17 cellular contexts compared by ENCODE assay signal in genomic region chr5:61755726-61756125, GRCh38.
DNase-seq lines count a peak whose midpoint lies in the region; ATAC-seq and TF ChIP-seq lines count a peak whose summit lies in the region.
"Had no signal": no experiment of that assay in that cellular context is flagged by ENCODE, and none has a peak within 500 bp of the region (broad histone marks: within the 10 kb centered on the region; RNA-seq: fewer than 3 reads in every experiment).

No MANE protein-coding gene starts in this region.

- H3K9me3 Mint-ChIP-seq in GM23338: peaks cover 2% of the 10 kb centered on the region; the same call in 2 of the 3 replicates

- TF ChIP-seq EP300 in neural cell (conservative IDR thresholded peaks at IDR 0.05; ENCODE audit: poor library complexity, severe bottlenecking): no peak

- no peaks in the 10 kb centered on the region for H3K36me3 ChIP-seq in GM23338 (ENCODE audit: insufficient read depth)
- H3K36me3 ChIP-seq in WERI-Rb-1: no peaks in the 10 kb centered on the region
- no peaks in the 10 kb centered on the region for H3K36me3 ChIP-seq in neural cell (ENCODE audit: insufficient read depth, low read length)
- H3K36me3 ChIP-seq: BE2C had no signal

- H3K36me3 Mint-ChIP-seq in GM23338 (ENCODE audit: low read depth): peaks cover 1% of the 10 kb centered on the region; the same call in 1 of the 3 replicates
- H3K36me3 Mint-ChIP-seq: CD4-positive, CD25-positive, alpha-beta regulatory T cell; CD8-positive, alpha-beta memory T cell had no signal

- H3K27me3 Mint-ChIP-seq in GM23338 (ENCODE audit: insufficient read depth, low read depth, poor library complexity): peaks cover 2% of the 10 kb centered on the region
- H3K27me3 Mint-ChIP-seq: CD4-positive, CD25-positive, alpha-beta regulatory T cell had no signal

- H3K4me1 ChIP-seq in GM23338 (ENCODE audit: insufficient read depth): peaks cover 12% of the 10 kb centered on the region; the same call in 1 of the 2 replicates
- H3K4me1 ChIP-seq: BE2C had no signal

- ATAC-seq in GM23338: no peak
- ATAC-seq in HG02884 (IDR thresholded peaks at IDR 0.05; ENCODE audit: unreplicated experiment): no peak

- H3K27me3 ChIP-seq in GM23338 (ENCODE audit: insufficient read depth) (no peaks in the 10 kb centered on the region), WERI-Rb-1 (ENCODE audit: insufficient read depth, low read depth, severe bottlenecking) (peaks cover 2% of the 10 kb centered on the region), neural cell (ENCODE audit: insufficient read depth, low read depth, low read length) (no peaks in the 10 kb centered on the region)

- no peak overlapping the region for H3K9ac ChIP-seq in neural cell (ENCODE audit: low read length)

- TF ChIP-seq CTCF in GM23338 (conservative IDR thresholded peaks at IDR 0.05; ENCODE audit: low read depth in 2 of 2) (no peak), WERI-Rb-1 (IDR thresholded peaks at IDR 0.05; ENCODE audit: low read depth, low read length) (no peak), neural cell (IDR thresholded peaks at IDR 0.05; ENCODE audit: poor library complexity, severe bottlenecking) (no peak)

- no peaks in the 10 kb centered on the region for H3K79me2 ChIP-seq in GM23338 (replicated peaks; ENCODE audit: insufficient read depth)
- H3K79me2 ChIP-seq in neural cell (replicated peaks; ENCODE audit: insufficient read depth, low read length): no peaks in the 10 kb centered on the region

- peak overlapping the region; percentile 61; the same call in 1 of the 2 replicates for H3K4me2 ChIP-seq in GM23338
- H3K4me2 ChIP-seq in neural cell (ENCODE audit: low read length): peak overlapping the region; percentile 5

- H4K20me1 ChIP-seq in GM23338 (replicated peaks; ENCODE audit: insufficient read depth) (no peaks in the 10 kb centered on the region), neural cell (ENCODE audit: insufficient read depth) (no peaks in the 10 kb centered on the region)

- no peak for TF ChIP-seq RAD21 in neural cell (conservative IDR thresholded peaks at IDR 0.05)

- no peaks in the 10 kb centered on the region for H3F3A ChIP-seq in GM23338 (replicated peaks; ENCODE audit: low read depth)
- H3F3A ChIP-seq in neural cell (ENCODE audit: insufficient read depth, low read length, poor library complexity, severe bottlenecking): peaks cover 17% of the 10 kb centered on the region

- no peak overlapping the region for H3K4me3 Mint-ChIP-seq in GM23338
- H3K4me3 Mint-ChIP-seq: CD4-positive, CD25-positive, alpha-beta regulatory T cell; CD8-positive, alpha-beta memory T cell; H9 had no signal

- H3K4me1 Mint-ChIP-seq in GM23338: peaks cover 13% of the 10 kb centered on the region
- H3K4me1 Mint-ChIP-seq: CD4-positive, CD25-positive, alpha-beta regulatory T cell; CD8-positive, alpha-beta memory T cell had no signal

- H3K27ac ChIP-seq in GM23338 (ENCODE audit: low read depth) (no peak overlapping the region), WERI-Rb-1 (no peak overlapping the region), neural cell (ENCODE audit: low read length) (peak overlapping the region; percentile 71)

- H3K27ac Mint-ChIP-seq in GM23338: no peak overlapping the region
- H3K27ac Mint-ChIP-seq: CD8-positive, alpha-beta memory T cell; H9 had no signal

- H3K9me3 ChIP-seq in WERI-Rb-1 (ENCODE audit: severe bottlenecking): no peaks in the 10 kb centered on the region
- H3K9me3 ChIP-seq in neural cell (ENCODE audit: low read length): no peaks in the 10 kb centered on the region
- H3K9me3 ChIP-seq: BE2C had no signal

- peaks cover 14% of the 10 kb centered on the region for H3K9me2 ChIP-seq in GM23338 (ENCODE audit: insufficient read depth)
- H3K9me2 ChIP-seq in neural cell (ENCODE audit: insufficient read depth, low read length): no peaks in the 10 kb centered on the region

- no peak overlapping the region for H3K4me3 ChIP-seq in GM23338
- H3K4me3 ChIP-seq in WERI-Rb-1 (ENCODE audit: low read depth, low read length): no peak overlapping the region
- peak overlapping the region; percentile 26 for H3K4me3 ChIP-seq in neural cell (ENCODE audit: low read length)

- DNase-seq in DMS 273 treated with DMSO at 0.1 percent for 48 hours (lab: John Stamatoyannopoulos, UW) (peak; percentile 68), GM23338 (ENCODE audit: low spot score) (no peak), WERI-Rb-1 (peak; percentile 13), T-helper 2 cell (no peak), SIG-M5 treated with dmso at 0.1 percent for 504 hours (lab: John Stamatoyannopoulos, UW; ENCODE audit: unreplicated experiment) (no peak)
- DNase-seq: ACHN; BE2C; CD4-positive, CD25-positive, alpha-beta regulatory T cell; CD8-positive, alpha-beta memory T cell; COR-L47; DMS153; DMS79; GF-D8; H9; KG1 had no signal

- H2AFZ ChIP-seq in GM23338 (0 out of 2 replicates have a peak overlapping the region, but pooled peaks have one; percentile 61), neural cell (ENCODE audit: low read depth, low read length) (no peak overlapping the region)

TF ChIP-seq in GM23338, 12 proteins besides CTCF, POLR2A, EP300 and RAD21 (continues in another document):
- no peak for TF ChIP-seq JUNB (IDR thresholded peaks at IDR 0.05; ENCODE audit: unreplicated experiment)
- TF ChIP-seq NANOG (IDR thresholded peaks at IDR 0.05; ENCODE audit: borderline replicate concordance): no peak
- TF ChIP-seq POLR2AphosphoS5 (IDR thresholded peaks at IDR 0.05; ENCODE audit: low read depth): no peak
- TF ChIP-seq ZNF331 (CRISPR knock-in tag; IDR thresholded peaks at IDR 0.05; ENCODE audit: low read depth): no peak

TF ChIP-seq in neural cell, 6 proteins besides CTCF, POLR2A, EP300 and RAD21:
- TF ChIP-seq EZH2 (IDR thresholded peaks at IDR 0.05; ENCODE audit: borderline replicate concordance, insufficient read depth, low read length, poor library complexity, severe bottlenecking) (no peak), REST (IDR thresholded peaks at IDR 0.05; ENCODE audit: borderline replicate concordance) (no peak), SMC3 (conservative IDR thresholded peaks at IDR 0.05; ENCODE audit: poor library complexity) (no peak)

Comparison
In these comparisons a context has a peak if more than half of its experiments do, and no peak if none do; other contexts are left out.
1. DNase-seq: peak in DMS 273 treated with DMSO at 0.1 percent for 48 hours (single experiment) and WERI-Rb-1 (single experiment); none in GM23338 (single experiment), T-helper 2 cell (0 of 5) and SIG-M5 treated with dmso at 0.1 percent for 504 hours (single experiment).